Comparison of ENCODE assay signal across 7 cellular contexts in genomic region chr20:47392015-47392720, GRCh38. TPM values are rescaled to one million over a fixed set of nuclear protein-coding genes. Genes with fewer than 3 reads are reported as not detected.
DNase-seq lines count a peak whose midpoint lies in the region; ATAC-seq and TF ChIP-seq lines count a peak whose summit lies in the region.

No MANE protein-coding gene starts in this region.

- no peaks in the 10 kb centered on the region for H3K27me3 Mint-ChIP-seq in activated naive CD8-positive, alpha-beta T cell

- peak; percentile 57 for DNase-seq in GM06990 (ENCODE audit: extremely low read depth, insufficient read length)
- peak; percentile 75 for DNase-seq in LoVo (ENCODE audit: low spot score)
- DNase-seq in inferior parietal cortex (ENCODE audit: extremely low spot score): peak; percentile 72
- DNase-seq in GF-D8 (lab: John Stamatoyannopoulos, UW): no peak
- no peak for DNase-seq in G401 (ENCODE audit: low spot score)

- no peaks in the 10 kb centered on the region for H3K9me3 Mint-ChIP-seq in activated naive CD8-positive, alpha-beta T cell (ENCODE audit: low read depth)

- H3K4me3 ChIP-seq in GM06990 (replicated peaks; ENCODE audit: low read depth, low read length): no peak overlapping the region

- no peaks in the 10 kb centered on the region for H3K27me3 ChIP-seq in GM06990 (replicated peaks; ENCODE audit: control insufficient read depth, insufficient read depth, low read length)

- ATAC-seq in HG02623 (IDR thresholded peaks at IDR 0.05; ENCODE audit: unreplicated experiment): no peak

- peaks cover 14% of the 10 kb centered on the region for H3K4me1 Mint-ChIP-seq in activated naive CD8-positive, alpha-beta T cell (ENCODE audit: low read depth)

- no peaks in the 10 kb centered on the region for H3K36me3 Mint-ChIP-seq in activated naive CD8-positive, alpha-beta T cell

- H3K27ac Mint-ChIP-seq in activated naive CD8-positive, alpha-beta T cell: peak overlapping the region; percentile 66

- H3K36me3 ChIP-seq in GM06990 (ENCODE audit: control insufficient read depth, insufficient read depth, low read length): peaks cover 11% of the 10 kb centered on the region

- in situ Hi-C loops in G401 (cut with HindIII; ENCODE audit: low sequenced_read_pairs): no loop called here

- H3K4me3 Mint-ChIP-seq in activated naive CD8-positive, alpha-beta T cell: no peak overlapping the region

- no peak for TF ChIP-seq CTCF in GM06990 (IDR thresholded peaks at IDR 0.05; ENCODE audit: insufficient read depth, low read length, poor library complexity, severe bottlenecking)

RNA-seq across cellular contexts. Expression of gene ZMYND8, which starts 35.7 kb away (rescaled TPM):
- total RNA-seq in G401 (2014; rRNA removed; shearing (Covaris generic)): 21.5 and 24.7 TPM in 2 replicates

Comparison
In these comparisons a context has a peak if more than half of its experiments do, and no peak if none do; other contexts are left out.
1. DNase-seq: peak in GM06990 (single experiment), LoVo (single experiment) and inferior parietal cortex (single experiment); none in GF-D8 (single experiment) and G401 (single experiment).